ENCODE assay signal across 8 cellular contexts in genomic region chr5:108747111-108748009, GRCh38. TPM values are rescaled to one million over a fixed set of nuclear protein-coding genes. Genes with fewer than 3 reads are reported as not detected.
A peak's percentile ranks its signal among the peaks of the same experiment; 100 is the strongest.
DNase-seq lines count a peak whose midpoint lies in the region; ATAC-seq, FAIRE-seq and TF ChIP-seq lines count a peak whose summit lies in the region.

Gene FER (plus strand): TSS chr5:108747897. CDS start chr5:108798183, 50,286 bp downstream.

- DNase-seq in OCI-M1 (lab: John Stamatoyannopoulos, UW) (peak; percentile 88), glomerular visceral epithelial cell (ENCODE audit: extremely low spot score) (peak; percentile 84), pancreas (peak in 2 of 6 donors; percentile 13 to 23), NCI-H1436 treated with DMSO at 0.1 percent for 48 hours (lab: John Stamatoyannopoulos, UW) (no peak), NCI-H2081 (lab: John Stamatoyannopoulos, UW) (no peak)
- DNase-seq in activated naive CD4-positive, alpha-beta T cell treated with anti-CD3 and anti-CD28 coated beads, Interleukin-2, amount 10 ng/mL, durations not matched to agents 7 days and 5 days: peak; percentile 24

- peak within 1 kb of the TSS; percentile 80 to 97 (median 94) for H3K4me3 ChIP-seq in pancreas

- intact Hi-C loops in pancreas (cut with DNase I): no loop called here

- H3K4me1 Mint-ChIP-seq in activated naive CD4-positive, alpha-beta T cell treated with anti-CD3 and anti-CD28 coated beads, Interleukin-2, amount 10 ng/mL, durations not matched to agents 7 days and 5 days: peaks cover 13% of the 10 kb centered on the region

- no peaks in the 10 kb centered on the region for H3K27me3 ChIP-seq in pancreas

- no peak for TF ChIP-seq CTCF in pancreas (IDR thresholded peaks at IDR 0.05)

- WGBS in pancreas, 2 donors: 28 to 29% methylated on average over 18 of the region's 18 CpGs

- peak within 1 kb of the TSS; percentile 96 to 99 (median 97) for H3K27ac ChIP-seq in pancreas

- H3K27ac Mint-ChIP-seq in activated naive CD4-positive, alpha-beta T cell treated with anti-CD3 and anti-CD28 coated beads, Interleukin-2, amount 10 ng/mL, durations not matched to agents 7 days and 5 days: peak within 1 kb of the TSS; percentile 76

- H3K36me3 ChIP-seq in pancreas: no peaks in the 10 kb centered on the region

- ATAC-seq in GM18519 (IDR thresholded peaks at IDR 0.05; ENCODE audit: low FRiP score, unreplicated experiment): peak; percentile 37
- ATAC-seq in HG02870 (IDR thresholded peaks at IDR 0.05; ENCODE audit: unreplicated experiment): peak; percentile 24
- ATAC-seq in pancreas: peak; percentile 18 to 42 (median 36)

- CTCF ChIA-PET in activated naive CD4-positive, alpha-beta T cell treated with anti-CD3 and anti-CD28 coated beads, Interleukin-2, amount 10 ng/mL, durations not matched to agents 7 days and 5 days (lab: Charles Lee): no interaction called here

- FAIRE-seq in pancreas (lab: Jason Lieb, UNC): peak; percentile 68

- H3K4me3 Mint-ChIP-seq in activated naive CD4-positive, alpha-beta T cell treated with anti-CD3 and anti-CD28 coated beads, Interleukin-2, amount 10 ng/mL, durations not matched to agents 7 days and 5 days: peak within 1 kb of the TSS; percentile 98

- H3K9me3 Mint-ChIP-seq in activated naive CD4-positive, alpha-beta T cell treated with anti-CD3 and anti-CD28 coated beads, Interleukin-2, amount 10 ng/mL, durations not matched to agents 7 days and 5 days: no peaks in the 10 kb centered on the region

- peaks cover 50% of the 10 kb centered on the region for H3K27me3 Mint-ChIP-seq in activated naive CD4-positive, alpha-beta T cell treated with anti-CD3 and anti-CD28 coated beads, Interleukin-2, amount 10 ng/mL, durations not matched to agents 7 days and 5 days

- H3K4me1 ChIP-seq in pancreas: peaks cover 0 to 5% (median 0%) of the 10 kb centered on the region in 3 donors

- no peaks in the 10 kb centered on the region for H3K36me3 Mint-ChIP-seq in activated naive CD4-positive, alpha-beta T cell treated with anti-CD3 and anti-CD28 coated beads, Interleukin-2, amount 10 ng/mL, durations not matched to agents 7 days and 5 days

- H3K9me3 ChIP-seq in pancreas: no peaks in the 10 kb centered on the region

RNA-seq across cellular contexts. Expression of gene FER, which starts in this region (rescaled TPM):
- total RNA-seq in pancreas: 10 to 100 TPM in 1 of 6 donors, 1 to 10 TPM in 5; 5.1 to 15.3 (median 6.8) TPM
- 1 to 10 TPM; 1.4 to 1.6 TPM for polyA plus RNA-seq in pancreas

Comparison
In these comparisons a context has a peak if more than half of its experiments do, and no peak if none do; other contexts are left out.
1. DNase-seq: peak in OCI-M1 (single experiment), activated naive CD4-positive, alpha-beta T cell treated with anti-CD3 and anti-CD28 coated beads, Interleukin-2, amount 10 ng/mL, durations not matched to agents 7 days and 5 days (single experiment) and glomerular visceral epithelial cell (single experiment); none in NCI-H1436 treated with DMSO at 0.1 percent for 48 hours (single experiment) and NCI-H2081 (0 of 2).
2. Peak in every context shown above with its lines, with median percentiles within 50 percentile points of each other: ATAC-seq.